In genomic region chr11:106091480-106092123, GRCh38 we compare ENCODE assay signal across 9 cellular contexts. TPM values are rescaled to one million over a fixed set of nuclear protein-coding genes. Genes with fewer than 3 reads are reported as not detected.
DNase-seq lines count a peak whose midpoint lies in the region; ATAC-seq and TF ChIP-seq lines count a peak whose summit lies in the region.
"Had no signal": no experiment of that assay in that cellular context is flagged by ENCODE, and none has a peak within 500 bp of the region (broad histone marks: within the 10 kb centered on the region; RNA-seq: fewer than 3 reads in every experiment).

No MANE protein-coding gene starts in this region.

- peak; percentile 99 for ATAC-seq in HG02840 (IDR thresholded peaks at IDR 0.05; ENCODE audit: low FRiP score, unreplicated experiment)
- peak; percentile 36 for ATAC-seq in activated CD8-positive, alpha-beta T cell treated with anti-CD3 and anti-CD28 coated beads, Interleukin-2, amount 10 ng/mL, durations not matched to agents 7 days and 5 days

- H3K36me3 ChIP-seq in stomach, result peaks cover 29 to 61% (median 57%) of the 10 kb centered on the region in 4 donors

- H3K27ac ChIP-seq in stomach, result no peak overlapping the region
- H3K27ac ChIP-seq: BLaER1 treated with 17β-estradiol and CSF1 and Interleukin-3, amounts not matched to agents 10 nM and 100 nM had no signal

- peak overlapping the region; percentile 14 for H3K4me3 Mint-ChIP-seq in activated CD4-positive, alpha-beta T cell treated with anti-CD3 and anti-CD28 coated beads, Interleukin-2, amount 10 ng/mL, durations not matched to agents 24 days and 14 days
- no peak overlapping the region for H3K4me3 Mint-ChIP-seq in activated CD8-positive, alpha-beta T cell treated with anti-CD3 and anti-CD28 coated beads, Interleukin-2, amount 10 ng/mL, durations not matched to agents 7 days and 5 days

- TF ChIP-seq EP300 in stomach (IDR thresholded peaks at IDR 0.05), result no peak

- POLR2A ChIA-PET in activated CD8-positive, alpha-beta T cell treated with anti-CD3 and anti-CD28 coated beads, Interleukin-2, amount 10 ng/mL, durations not matched to agents 7 days and 5 days (lab: Charles Lee), result interaction anchor here (1.6 kb wide), 1 partner anchor 14 kb away, joined by 6 read pairs; the partner anchor contains the start of genes AASDHPPT and KBTBD3

- CTCF ChIA-PET in activated CD8-positive, alpha-beta T cell treated with anti-CD3 and anti-CD28 coated beads, Interleukin-2, amount 10 ng/mL, durations not matched to agents 7 days and 5 days (lab: Charles Lee), result interaction anchor here (1.0 to 3.6 kb wide), 3 partner anchors 11 to 41 kb away, joined by 3 to 18 read pairs (median 5); partner anchors contain the start of genes AASDHPPT and KBTBD3

- no peaks in the 10 kb centered on the region for H3K9me3 ChIP-seq in stomach
- H3K9me3 ChIP-seq: BLaER1 treated with 17β-estradiol and CSF1 and Interleukin-3, amounts not matched to agents 10 nM and 100 nM had no signal

- H3K4me3 ChIP-seq in stomach, result no peak overlapping the region
- H3K4me3 ChIP-seq: BLaER1 treated with 17β-estradiol and CSF1 and Interleukin-3, amounts not matched to agents 10 nM and 100 nM had no signal

- H3K36me3 Mint-ChIP-seq in activated CD4-positive, alpha-beta T cell treated with anti-CD3 and anti-CD28 coated beads, Interleukin-2, amount 10 ng/mL, durations not matched to agents 24 days and 14 days (ENCODE audit: low read depth), result peaks cover 47% of the 10 kb centered on the region
- H3K36me3 Mint-ChIP-seq in activated CD8-positive, alpha-beta T cell treated with anti-CD3 and anti-CD28 coated beads, Interleukin-2, amount 10 ng/mL, durations not matched to agents 7 days and 5 days (ENCODE audit: low read depth), result peaks cover 48% of the 10 kb centered on the region

- 64 to 76% (median 68%) methylated on average over 3 of the region's 3 CpGs for WGBS in stomach, 5 donors

- intact Hi-C loops in activated CD4-positive, alpha-beta T cell treated with anti-CD3 and anti-CD28 coated beads, Interleukin-2, amount 10 ng/mL, durations not matched to agents 24 days and 14 days (cut with micrococcal nuclease), result loop anchor here (1.0 to 10.0 kb wide), 2 partner anchors 14 to 1483 kb away; partner anchors contain the start of genes AASDHPPT and KBTBD3
- intact Hi-C loops in stomach (cut with DNase I; ENCODE audit: low total_unique reads), result no loop called here

- TF ChIP-seq CTCF in stomach (IDR thresholded peaks at IDR 0.05), result no peak

- no peaks in the 10 kb centered on the region for H3K9me3 Mint-ChIP-seq in activated CD4-positive, alpha-beta T cell treated with anti-CD3 and anti-CD28 coated beads, Interleukin-2, amount 10 ng/mL, durations not matched to agents 24 days and 14 days
- H3K9me3 Mint-ChIP-seq in activated CD8-positive, alpha-beta T cell treated with anti-CD3 and anti-CD28 coated beads, Interleukin-2, amount 10 ng/mL, durations not matched to agents 7 days and 5 days (ENCODE audit: insufficient read depth), result no peaks in the 10 kb centered on the region

- no peaks in the 10 kb centered on the region for H3K27me3 ChIP-seq in stomach
- H3K27me3 ChIP-seq: BLaER1 treated with 17β-estradiol and CSF1 and Interleukin-3, amounts not matched to agents 10 nM and 100 nM had no signal

- DNase-seq in activated CD4-positive, alpha-beta T cell treated with anti-CD3 and anti-CD28 coated beads, Interleukin-2, amount 10 ng/mL, durations not matched to agents 24 days and 14 days, result peak; percentile 64
- no peak for DNase-seq in activated CD4-positive, alpha-beta T cell treated with anti-CD3 and anti-CD28 coated beads, Interleukin-2, amount 50 U/mL, for 1 hour
- no peak for DNase-seq in activated CD8-positive, alpha-beta T cell treated with anti-CD3 and anti-CD28 coated beads, Interleukin-2, amount 10 ng/mL, durations not matched to agents 7 days and 5 days
- DNase-seq in renal cortical epithelial cell (ENCODE audit: low read depth) (peak; percentile 51), stomach (no peak), NCI-H526 treated with DMSO at 0.1 percent for 48 hours (lab: John Stamatoyannopoulos, UW) (no peak), hypothalamus (lab: John Stamatoyannopoulos, UW) (no peak)

- peaks cover 32% of the 10 kb centered on the region for H3K4me1 Mint-ChIP-seq in activated CD4-positive, alpha-beta T cell treated with anti-CD3 and anti-CD28 coated beads, Interleukin-2, amount 10 ng/mL, durations not matched to agents 24 days and 14 days
- peaks cover 26% of the 10 kb centered on the region for H3K4me1 Mint-ChIP-seq in activated CD8-positive, alpha-beta T cell treated with anti-CD3 and anti-CD28 coated beads, Interleukin-2, amount 10 ng/mL, durations not matched to agents 7 days and 5 days (ENCODE audit: low read depth)

- peak overlapping the region; percentile 18 for H3K27ac Mint-ChIP-seq in activated CD4-positive, alpha-beta T cell treated with anti-CD3 and anti-CD28 coated beads, Interleukin-2, amount 10 ng/mL, durations not matched to agents 24 days and 14 days
- no peak overlapping the region for H3K27ac Mint-ChIP-seq in activated CD8-positive, alpha-beta T cell treated with anti-CD3 and anti-CD28 coated beads, Interleukin-2, amount 10 ng/mL, durations not matched to agents 7 days and 5 days

- H3K4me1 ChIP-seq in stomach, result peaks cover 12 to 43% (median 26%) of the 10 kb centered on the region in 4 donors

- TF ChIP-seq POLR2A in stomach (IDR thresholded peaks at IDR 0.05), result no peak

- no peaks in the 10 kb centered on the region for H3K27me3 Mint-ChIP-seq in activated CD4-positive, alpha-beta T cell treated with anti-CD3 and anti-CD28 coated beads, Interleukin-2, amount 10 ng/mL, durations not matched to agents 24 days and 14 days
- no peaks in the 10 kb centered on the region for H3K27me3 Mint-ChIP-seq in activated CD8-positive, alpha-beta T cell treated with anti-CD3 and anti-CD28 coated beads, Interleukin-2, amount 10 ng/mL, durations not matched to agents 7 days and 5 days (ENCODE audit: low read depth)

RNA-seq across cellular contexts. Expression of gene AASDHPPT, which starts 14.1 kb away (rescaled TPM):
- 43.8 and 45.7 TPM in 2 replicates for total RNA-seq in activated CD4-positive, alpha-beta T cell treated with anti-CD3 and anti-CD28 coated beads, Interleukin-2, amount 10 ng/mL, durations not matched to agents 24 days and 14 days
- total RNA-seq in activated CD8-positive, alpha-beta T cell treated with anti-CD3 and anti-CD28 coated beads, Interleukin-2, amount 10 ng/mL, durations not matched to agents 7 days and 5 days, result 10 to 100 TPM; 30.9 to 31.2 TPM
- total RNA-seq in renal cortical epithelial cell, result 63.9 and 81.7 TPM in 2 replicates
- total RNA-seq in stomach, result 10 to 100 TPM in 4 of 5 donors, 1 to 10 TPM in 1; 3.5 to 60.1 (median 48.3) TPM
- polyA plus RNA-seq in stomach, result 10 to 100 TPM in 2 of 3 donors, 1 to 10 TPM in 1; 9.9 to 15.7 (median 11.0) TPM

RNA-seq across cellular contexts. Expression of gene KBTBD3, which starts 14.5 kb away (rescaled TPM):
- 3.8 and 4.0 TPM in 2 replicates for total RNA-seq in activated CD4-positive, alpha-beta T cell treated with anti-CD3 and anti-CD28 coated beads, Interleukin-2, amount 10 ng/mL, durations not matched to agents 24 days and 14 days
- total RNA-seq in activated CD8-positive, alpha-beta T cell treated with anti-CD3 and anti-CD28 coated beads, Interleukin-2, amount 10 ng/mL, durations not matched to agents 7 days and 5 days, result 1 to 10 TPM; 6.2 to 7.7 TPM
- total RNA-seq in renal cortical epithelial cell, result 4.5 and 11.9 TPM in 2 replicates
- total RNA-seq in stomach, result 10 to 100 TPM in 3 of 5 donors, 1 to 10 TPM in 1, under 1 TPM in 1; 0.58 to 24.9 (median 11.4) TPM
- 1 to 10 TPM; 1.2 to 3.6 (median 2.0) TPM for polyA plus RNA-seq in stomach

Comparison
In these comparisons a context has a peak if more than half of its experiments do, and no peak if none do; other contexts are left out.
1. DNase-seq: peak in activated CD4-positive, alpha-beta T cell treated with anti-CD3 and anti-CD28 coated beads, Interleukin-2, amount 10 ng/mL, durations not matched to agents 24 days and 14 days (single experiment) and renal cortical epithelial cell (single experiment); none in activated CD4-positive, alpha-beta T cell treated with anti-CD3 and anti-CD28 coated beads, Interleukin-2, amount 50 U/mL, for 1 hour (single experiment), activated CD8-positive, alpha-beta T cell treated with anti-CD3 and anti-CD28 coated beads, Interleukin-2, amount 10 ng/mL, durations not matched to agents 7 days and 5 days (single experiment), stomach (single experiment), NCI-H526 treated with DMSO at 0.1 percent for 48 hours (single experiment) and hypothalamus (0 of 51).